ENCODE assay signal across 2 cellular contexts in genomic region chr15:82110144-82110543, GRCh38.
TF ChIP-seq lines count a peak whose summit lies in the region.

No MANE protein-coding gene starts in this region.

TF ChIP-seq in IMR-90, 13 proteins besides CTCF, POLR2A, EP300 and RAD21:
- no peak for TF ChIP-seq CEBPB (IDR thresholded peaks at IDR 0.05; ENCODE audit: low read depth, low read length)
- no peak for TF ChIP-seq MAZ (IDR thresholded peaks at IDR 0.05; ENCODE audit: borderline replicate concordance, low read depth, low read length)
- TF ChIP-seq NFE2L2 (IDR thresholded peaks at IDR 0.05; ENCODE audit: low read depth, low read length), result no peak
- TF ChIP-seq USF2 (IDR thresholded peaks at IDR 0.05; ENCODE audit: low read depth, low read length), result no peak
- TF ChIP-seq BHLHE40 (IDR thresholded peaks at IDR 0.05; ENCODE audit: low read depth, low read length), result no peak
- TF ChIP-seq CHD1 (IDR thresholded peaks at IDR 0.05; ENCODE audit: low read depth, low read length), result no peak
- TF ChIP-seq FOS (IDR thresholded peaks at IDR 0.05; ENCODE audit: low read depth, low read length), result no peak
- TF ChIP-seq, protein P1, sequence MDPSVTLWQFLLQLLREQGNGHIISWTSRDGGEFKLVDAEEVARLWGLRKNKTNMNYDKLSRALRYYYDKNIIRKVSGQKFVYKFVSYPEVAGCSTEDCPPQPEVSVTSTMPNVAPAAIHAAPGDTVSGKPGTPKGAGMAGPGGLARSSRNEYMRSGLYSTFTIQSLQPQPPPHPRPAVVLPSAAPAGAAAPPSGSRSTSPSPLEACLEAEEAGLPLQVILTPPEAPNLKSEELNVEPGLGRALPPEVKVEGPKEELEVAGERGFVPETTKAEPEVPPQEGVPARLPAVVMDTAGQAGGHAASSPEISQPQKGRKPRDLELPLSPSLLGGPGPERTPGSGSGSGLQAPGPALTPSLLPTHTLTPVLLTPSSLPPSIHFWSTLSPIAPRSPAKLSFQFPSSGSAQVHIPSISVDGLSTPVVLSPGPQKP (IDR thresholded peaks at IDR 0.05; ENCODE audit: borderline replicate concordance, low read depth, low read length), result no peak
- TF ChIP-seq MAFK (IDR thresholded peaks at IDR 0.05; ENCODE audit: low read depth, low read length), result no peak
- TF ChIP-seq SMC3 (IDR thresholded peaks at IDR 0.05; ENCODE audit: low read depth, low read length), result no peak
- no peak for TF ChIP-seq RFX5 (IDR thresholded peaks at IDR 0.05; ENCODE audit: low read depth, low read length)
- no peak for TF ChIP-seq RCOR1 (IDR thresholded peaks at IDR 0.05; ENCODE audit: insufficient replicate concordance, low read length)
- TF ChIP-seq MXI1 (IDR thresholded peaks at IDR 0.05; ENCODE audit: borderline replicate concordance, low read depth, low read length), result no peak

TF ChIP-seq in H1, 55 proteins besides CTCF, POLR2A, EP300 and RAD21:
- TF ChIP-seq CEBPB (IDR thresholded peaks at IDR 0.05; ENCODE audit: low read depth, low read length) (no peak), KDM5A (IDR thresholded peaks at IDR 0.05; ENCODE audit: low read length) (no peak), TAF7 (optimal IDR thresholded peaks at IDR 0.05; ENCODE audit: borderline replicate concordance, low read depth, low read length) (no peak), SAP30 (IDR thresholded peaks at IDR 0.05; ENCODE audit: insufficient read depth, insufficient replicate concordance, low read length) (no peak), BRCA1 (IDR thresholded peaks at IDR 0.05; ENCODE audit: low read depth, low read length) (no peak), CHD2 (IDR thresholded peaks at IDR 0.05; ENCODE audit: low read length) (no peak), BCL11A (IDR thresholded peaks at IDR 0.05; ENCODE audit: low read depth in 2 of 2, low read length in 2 of 2) (no peak), RFX5 (IDR thresholded peaks at IDR 0.05; ENCODE audit: borderline replicate concordance, low read depth, low read length) (no peak), TBP (IDR thresholded peaks at IDR 0.05; ENCODE audit: low read depth, low read length) (no peak), SUZ12 (IDR thresholded peaks at IDR 0.05; ENCODE audit: low read length) (no peak), EGR1 (IDR thresholded peaks at IDR 0.05; ENCODE audit: borderline replicate concordance, low read depth, low read length) (no peak), NANOG (IDR thresholded peaks at IDR 0.05; ENCODE audit: insufficient read depth, low read depth, low read length, poor library complexity, severe bottlenecking) (no peak), BACH1 (IDR thresholded peaks at IDR 0.05; ENCODE audit: low read length) (no peak), CBX5 (IDR thresholded peaks at IDR 0.05; ENCODE audit: low read depth, low read length) (no peak), CHD7 (IDR thresholded peaks at IDR 0.05; ENCODE audit: insufficient replicate concordance, low read length) (no peak), POU5F1 (IDR thresholded peaks at IDR 0.05; ENCODE audit: low read depth, low read length) (no peak), SP2 (IDR thresholded peaks at IDR 0.05; ENCODE audit: low read length) (no peak), KDM4A (IDR thresholded peaks at IDR 0.05; ENCODE audit: low read depth, low read length, severe bottlenecking) (no peak)
